In the genomic region with DNA sequence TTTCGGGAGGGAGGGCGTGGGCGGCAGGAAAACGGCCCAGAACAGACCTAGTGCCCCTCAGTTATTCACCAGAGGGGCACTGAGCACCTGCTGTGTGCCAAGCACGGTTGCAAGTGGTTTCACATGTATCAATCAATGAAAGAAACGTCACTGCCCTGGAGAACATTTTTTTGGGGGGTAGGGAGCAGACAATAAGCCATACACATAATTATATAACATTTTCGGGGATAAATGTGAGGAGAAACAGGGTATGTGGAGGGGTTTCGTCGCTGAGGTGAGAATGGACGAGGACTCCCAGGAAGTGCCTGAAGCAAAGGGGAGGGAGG, we compare ENCODE assay signal across 8 cellular contexts. TPM values are rescaled to one million over a fixed set of nuclear protein-coding genes. Genes with fewer than 3 reads are reported as not detected.
DNase-seq lines count a peak whose midpoint lies in the region; ATAC-seq and TF ChIP-seq lines count a peak whose summit lies in the region.

No MANE protein-coding gene starts in this region.

- no peak overlapping the region for H3K9ac ChIP-seq in KMS-11

- DNase-seq in AG04450 (ENCODE audit: low read depth, low spot score) (no peak), natural killer cell (no peak), prostate gland (ENCODE audit: low spot score) (no peak), NCI-H146 treated with DMSO at 0.1 percent for 48 hours (lab: John Stamatoyannopoulos, UW; ENCODE audit: unreplicated experiment) (no peak), DMS79 treated with DMSO at 0.1 percent for 48 hours (lab: John Stamatoyannopoulos, UW) (no peak), islet precursor cell (no peak)

- no peaks in the 10 kb centered on the region for H3K36me3 ChIP-seq in KMS-11 (ENCODE audit: insufficient read depth)
- H3K36me3 ChIP-seq in prostate gland: peaks cover 0 to 5% of the 10 kb centered on the region in 2 donors

- CTCF ChIA-PET in AG04450 (lab: Charles Lee): interaction anchor here (0.7 to 1.4 kb wide), 6 partner anchors 102 to 763 kb away, joined by 3 to 7 read pairs (median 6); a partner anchor contains a TSS

- H3K4me3 Mint-ChIP-seq in brain: peak overlapping the region; percentile 63 to 81 (median 77)
- H3K4me3 Mint-ChIP-seq in natural killer cell: peak overlapping the region; percentile 84

- H4K20me1 ChIP-seq in KMS-11 (ENCODE audit: insufficient read depth): no peaks in the 10 kb centered on the region

- H3K4me1 Mint-ChIP-seq in brain (peaks cover 23% of the 10 kb centered on the region), natural killer cell (peaks cover 5 to 14% of the 10 kb centered on the region in 2 donors)

- H3K27me3 ChIP-seq in AG04450 (ENCODE audit: control insufficient read depth, insufficient read depth, low read length): no peaks in the 10 kb centered on the region
- H3K27me3 ChIP-seq in KMS-11 (ENCODE audit: insufficient read depth, low read depth): no peaks in the 10 kb centered on the region
- no peaks in the 10 kb centered on the region for H3K27me3 ChIP-seq in prostate gland (replicated peaks; ENCODE audit: insufficient read depth)

- no peak for TF ChIP-seq CTCF in AG04450 (IDR thresholded peaks at IDR 0.05; ENCODE audit: low read depth, low read length)
- no peak; the same call in 1 of the 2 replicates for TF ChIP-seq CTCF in KMS-11 (conservative IDR thresholded peaks at IDR 0.05; ENCODE audit: low read depth, low read length)
- peak in 1 of 2 experiments; percentile 69 for TF ChIP-seq CTCF in brain (conservative IDR thresholded peaks at IDR 0.05)
- no peak for TF ChIP-seq CTCF in natural killer cell (IDR thresholded peaks at IDR 0.05)
- no peak for TF ChIP-seq CTCF in prostate gland (IDR thresholded peaks at IDR 0.05)

- H3K27ac ChIP-seq in AG04450 (ENCODE audit: low read depth, low read length): no peak overlapping the region
- no peak overlapping the region for H3K27ac ChIP-seq in KMS-11
- H3K27ac ChIP-seq in prostate gland: peak overlapping the region in 1 of 2 donors; percentile 67

- H3K4me3 ChIP-seq in AG04450 (ENCODE audit: low read depth, low read length): peak overlapping the region; percentile 63
- no peak overlapping the region for H3K4me3 ChIP-seq in KMS-11 (IDR thresholded peaks at IDR 0.05; ENCODE audit: insufficient read depth, low read depth, low read length)
- peak overlapping the region in 1 of 2 donors; percentile 79 for H3K4me3 ChIP-seq in prostate gland

- H3K9me3 ChIP-seq in AG04450 (ENCODE audit: control insufficient read depth, insufficient read depth, low read length): peaks cover 19% of the 10 kb centered on the region
- no peaks in the 10 kb centered on the region for H3K9me3 ChIP-seq in prostate gland

- intact Hi-C loops in natural killer cell (cut with micrococcal nuclease): loop anchor here (1.0 to 10.0 kb wide), 4 partner anchors 104 to 496 kb away; a partner anchor contains a TSS
- intact Hi-C loops in prostate gland (cut with DNase I): loop anchor here (5.0 to 10.0 kb wide), 3 partner anchors 106 to 761 kb away; a partner anchor contains a TSS

- peak in 2 of 3 donors; percentile 5 to 13 for ATAC-seq in natural killer cell

- H3K79me2 ChIP-seq in KMS-11 (ENCODE audit: insufficient read depth, low read depth): no peaks in the 10 kb centered on the region

- no peaks in the 10 kb centered on the region for H3K4me1 ChIP-seq in KMS-11 (ENCODE audit: low read depth, poor library complexity, severe bottlenecking)
- no peaks in the 10 kb centered on the region for H3K4me1 ChIP-seq in prostate gland (replicated peaks)

- POLR2A ChIA-PET in AG04450 (lab: Yijun Ruan, JAX): interaction anchor here (0.5 to 1.5 kb wide), 4 partner anchors 129 to 840 kb away, joined by 3 to 10 read pairs (median 4); a partner anchor contains a TSS

- H3K36me3 Mint-ChIP-seq in brain (peaks cover 8% of the 10 kb centered on the region), natural killer cell (no peaks in the 10 kb centered on the region)

- no peak overlapping the region for H3K4me2 ChIP-seq in KMS-11

- whole genome bisulfite sequencing in prostate gland: 38% methylated on average over 10 of the region's 10 CpGs

- no peak for TF ChIP-seq POLR2A in prostate gland (IDR thresholded peaks at IDR 0.05)

- H3K27ac Mint-ChIP-seq in brain (peak overlapping the region in 3 of 5 experiments; percentile 57 to 87 (median 61)), natural killer cell (peak overlapping the region; percentile 46 to 86)

- no peaks in the 10 kb centered on the region for H3K27me3 Mint-ChIP-seq in brain
- peaks cover 3 to 6% of the 10 kb centered on the region in 2 donors for H3K27me3 Mint-ChIP-seq in natural killer cell (ENCODE audit: low read depth in 2 of 2)

- H3K9me3 Mint-ChIP-seq in brain (peaks cover 11 to 39% (median 25%) of the 10 kb centered on the region in 5 experiments), natural killer cell (no peaks in the 10 kb centered on the region)

- H2AFZ ChIP-seq in KMS-11 (ENCODE audit: low read depth): peak overlapping the region; percentile 41; the same call in 1 of the 2 replicates

RNA-seq across cellular contexts. Expression of a gene that starts 0.4 kb away (rescaled TPM):
- polyA plus RNA-seq in AG04450 (2011; rRNA removed) (6.1 and 11.1 TPM in 2 replicates), brain (ENCODE audit: insufficient read depth, low read depth, low replicate concordance) (2.9 TPM)
- 4.1 and 4.7 TPM in 2 replicates for polyA minus RNA-seq in AG04450 (2011; rRNA and poly(A)+ RNA removed)
- total RNA-seq in natural killer cell (10 to 100 TPM in 2 of 3 donors, 1 to 10 TPM in 1; 9.2 to 15.6 (median 11.4) TPM), prostate gland (1 to 10 TPM; 9.4 to 9.7 TPM)
